Comparison of ENCODE assay signal across 23 cellular contexts in genomic region chr6:10618409-10618808, GRCh38.
"Had no signal": no experiment of that assay in that cellular context is flagged by ENCODE, and none has a peak within 500 bp of the region (broad histone marks: within the 10 kb centered on the region; RNA-seq: fewer than 3 reads in every experiment).

No MANE protein-coding gene starts in this region.

- ATAC-seq: mucosa of descending colon; sciatic nerve; stimulated activated effector memory CD8-positive, alpha-beta T cell treated with anti-CD3 and anti-CD28 coated beads, Interleukin-12 subunit alpha, Interleukin-12 subunit beta, amount 100 ng/mL, for 72 hours had no signal

- H3K9me3 Mint-ChIP-seq: memory B cell; stimulated activated effector memory CD8-positive, alpha-beta T cell treated with anti-CD3 and anti-CD28 coated beads, Interleukin-12 subunit alpha, Interleukin-12 subunit beta, amount 100 ng/mL, for 72 hours had no signal

- H3K27ac ChIP-seq: dorsolateral prefrontal cortex, esophagus squamous epithelium, ovary, right atrium auricular region, stomach, tibial artery had no signal

- H3K27me3 Mint-ChIP-seq: memory B cell, naive B cell, type B pancreatic cell had no signal

- DNase-seq: central memory CD4-positive, alpha-beta T cell; dorsolateral prefrontal cortex; effector CD8-positive, alpha-beta T cell; endodermal cell; esophagus squamous epithelium; foreskin melanocyte; mucosa of descending colon; naive B cell; occipital lobe; ovary; posterior cingulate gyrus; stimulated activated CD4-positive, alpha-beta T cell treated with anti-CD3 and anti-CD28 coated beads, Interleukin-2, amount 100 ng/mL, for 24 hours; stimulated activated CD4-positive, alpha-beta T cell treated with anti-CD3 and anti-CD28 coated beads, Interleukin-4, amount 100 ng/mL, for 24 hours; stimulated activated naive CD4-positive, alpha-beta T cell treated with Interleukin-2 at 50 U/mL for 16 hours; stomach; tibial artery had no signal

- H3K27me3 ChIP-seq: dorsolateral prefrontal cortex, esophagus squamous epithelium, ovary, right atrium auricular region, stomach, tibial artery had no signal

- H3K4me3 ChIP-seq: dorsolateral prefrontal cortex, esophagus squamous epithelium, lung, mucosa of descending colon, ovary, right atrium auricular region, stomach, tibial artery had no signal

- H3K4me3 Mint-ChIP-seq: endodermal cell; memory B cell; naive B cell; nephron; stimulated activated effector memory CD8-positive, alpha-beta T cell treated with anti-CD3 and anti-CD28 coated beads, Interleukin-12 subunit alpha, Interleukin-12 subunit beta, amount 100 ng/mL, for 72 hours; type B pancreatic cell had no signal

- H3K4me1 ChIP-seq: right atrium auricular region had no signal

- H3K36me3 Mint-ChIP-seq: stimulated activated effector memory CD8-positive, alpha-beta T cell treated with anti-CD3 and anti-CD28 coated beads, Interleukin-12 subunit alpha, Interleukin-12 subunit beta, amount 100 ng/mL, for 72 hours had no signal

- H3K36me3 ChIP-seq: ovary, right atrium auricular region, tibial artery had no signal

- H3K27ac Mint-ChIP-seq: endodermal cell; memory B cell; nephron; stimulated activated effector memory CD8-positive, alpha-beta T cell treated with anti-CD3 and anti-CD28 coated beads, Interleukin-12 subunit alpha, Interleukin-12 subunit beta, amount 100 ng/mL, for 72 hours; type B pancreatic cell had no signal
